Comparison of ENCODE assay signal across 17 cellular contexts in the genomic region with DNA sequence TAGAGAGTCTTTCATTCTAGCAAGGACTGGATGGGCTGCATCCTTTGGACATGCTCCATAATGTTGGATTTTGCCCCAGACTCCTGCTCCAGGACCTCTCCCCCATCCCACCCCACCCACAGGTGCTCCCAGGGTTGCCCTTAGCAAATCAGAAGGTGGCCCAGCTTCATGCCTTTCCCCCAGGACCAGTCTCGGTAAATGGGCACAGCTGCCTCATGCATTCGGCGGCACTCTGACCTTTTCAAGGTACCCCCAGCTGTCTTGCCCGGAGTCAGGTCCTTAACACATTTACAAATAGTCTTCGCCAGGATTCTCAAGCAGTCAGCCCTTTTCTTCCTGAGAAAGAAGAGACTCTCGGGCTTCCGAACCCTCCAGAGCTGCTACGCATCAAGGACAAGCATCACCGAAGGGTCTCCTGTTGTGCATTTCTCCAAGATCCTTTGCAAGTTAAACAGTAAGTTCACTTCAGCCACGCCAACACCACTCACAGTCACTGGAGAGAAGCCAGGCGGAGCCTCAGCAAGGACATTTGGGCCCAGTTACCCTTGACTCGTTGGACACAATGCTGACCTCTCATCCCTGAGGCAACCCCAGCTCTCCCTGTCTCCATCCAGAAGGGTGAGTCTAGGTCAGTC.
"Had no signal": no experiment of that assay in that cellular context is flagged by ENCODE, and none has a peak within 500 bp of the region (broad histone marks: within the 10 kb centered on the region; RNA-seq: fewer than 3 reads in every experiment).

No MANE protein-coding gene starts in this region.

- ATAC-seq: effector memory CD8-positive, alpha-beta T cell; gastroesophageal sphincter; lower lobe of right lung had no signal

- H3K27me3 ChIP-seq: esophagus squamous epithelium, left lung, transverse colon, uterus had no signal

- H3K4me3 ChIP-seq: esophagus squamous epithelium, gastroesophageal sphincter, left lung, lower lobe of right lung, transverse colon, uterus had no signal

- H3K9me3 ChIP-seq: esophagus squamous epithelium, left lung, lower lobe of right lung, transverse colon had no signal

- H3K27ac ChIP-seq: epithelial cell of prostate, esophagus squamous epithelium, gastroesophageal sphincter, left lung, lower lobe of right lung, transverse colon, uterus had no signal

- H3K4me1 ChIP-seq: gastroesophageal sphincter, lower lobe of right lung, transverse colon, uterus had no signal

- H3K36me3 ChIP-seq: esophagus squamous epithelium, gastroesophageal sphincter, left lung, lower lobe of right lung, transverse colon, uterus had no signal

- DNase-seq: cerebellar nuclear complex; effector memory CD8-positive, alpha-beta T cell; esophagus squamous epithelium; foreskin fibroblast; glutamatergic neuron; islet precursor cell; left lung; lower lobe of right lung; mesenchymal stem cell; midbrain; nephron progenitor cell; small intestine; stimulated activated CD4-positive, alpha-beta T cell treated with anti-CD3 and anti-CD28 coated beads, Interleukin-12 subunit alpha, Interleukin-12 subunit beta, amount 100 ng/mL, for 4 hours; transverse colon; uterus had no signal
